In the genomic region with DNA sequence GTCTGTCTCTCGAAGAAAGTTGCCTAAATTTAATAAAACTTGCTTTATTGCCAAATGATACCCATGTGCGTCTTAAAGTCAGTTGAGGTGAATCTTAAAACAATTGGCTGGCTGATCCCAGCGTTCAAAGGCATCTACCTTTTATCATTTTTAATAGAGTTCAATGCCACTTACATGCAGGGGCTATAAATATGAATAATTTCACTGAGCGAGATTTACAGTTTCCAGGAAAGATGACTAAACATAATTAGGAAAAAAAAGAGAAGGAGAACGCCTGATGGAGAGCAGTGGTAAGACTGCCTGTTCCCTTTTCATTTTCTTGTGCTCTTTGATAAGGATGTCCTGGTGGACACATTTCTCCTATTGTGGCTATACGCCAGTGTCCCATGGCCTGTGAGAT, we compare ENCODE assay signal across 29 cellular contexts.
DNase-seq lines count a peak whose midpoint lies in the region; ATAC-seq, FAIRE-seq and TF ChIP-seq lines count a peak whose summit lies in the region.
"Had no signal": no experiment of that assay in that cellular context is flagged by ENCODE, and none has a peak within 500 bp of the region (broad histone marks: within the 10 kb centered on the region; RNA-seq: fewer than 3 reads in every experiment).

No MANE protein-coding gene starts in this region.

- TF ChIP-seq EP300 in K562 (IDR thresholded peaks at IDR 0.05; ENCODE audit: low read length), result no peak

- BruUV-seq in K562 (replicated peaks; lab: Mats Ljungman, UMichigan), result no TSS peak

- H2BK5ac ChIP-seq in mesenchymal stem cell (ENCODE audit: low read depth, low read length, poor library complexity, severe bottlenecking), result no peak overlapping the region

- TF ChIP-seq CTCF in AG10803 (conservative IDR thresholded peaks at IDR 0.05; ENCODE audit: low read length), result peak; percentile 14; the same call in 1 of the 2 replicates
- TF ChIP-seq CTCF in K562 (IDR thresholded peaks at IDR 0.05 in 2 of 3, conservative IDR thresholded peaks at IDR 0.05 in 1 of 3; ENCODE audit: insufficient read depth in 2 of 3, low read depth in 1 of 3, low read length in 3 of 3), result no peak

- H3K4me3 ChIP-seq in AG10803 (ENCODE audit: low read length), result no peak overlapping the region
- H3K4me3 ChIP-seq in K562, result no peak overlapping the region
- H3K4me3 ChIP-seq in mesenchymal stem cell (ENCODE audit: insufficient read depth in 1 of 2, low read depth in 1 of 2, low read length in 2 of 2), result no peak overlapping the region
- H3K4me3 ChIP-seq in MG63, result no peak overlapping the region
- H3K4me3 ChIP-seq: BLaER1, HAP-1, PC-9, SJCRH30 had no signal

- H3K18ac ChIP-seq in mesenchymal stem cell (ENCODE audit: low read depth in 1 of 2, low read length in 2 of 2), result no peak overlapping the region

- POLR2A ChIA-PET in K562 (lab: Yijun Ruan, JAX), result no interaction called here

- H2AFZ ChIP-seq in K562 (ENCODE audit: low read depth, low read length), result no peak overlapping the region
- H2AFZ ChIP-seq in mesenchymal stem cell (ENCODE audit: low read depth, low read length), result no peak overlapping the region
- H2AFZ ChIP-seq: PC-9 had no signal

- H3K27me3 ChIP-seq in K562 (ENCODE audit: control insufficient read depth in 2 of 2, insufficient read depth in 2 of 2, low read length in 2 of 2), result peaks cover 22 to 24% of the 10 kb centered on the region in 2 experiments
- H3K27me3 ChIP-seq in mesenchymal stem cell (ENCODE audit: control insufficient read depth in 1 of 2, insufficient read depth in 1 of 2, low read length in 2 of 2), result no peaks in the 10 kb centered on the region
- no peaks in the 10 kb centered on the region; the same call in 1 of the 2 replicates for H3K27me3 ChIP-seq in MG63
- H3K27me3 ChIP-seq: BLaER1, SJCRH30 had no signal

- no peaks in the 10 kb centered on the region for H3K79me1 ChIP-seq in mesenchymal stem cell (replicated peaks; ENCODE audit: low read length, poor library complexity, severe bottlenecking)

- H2BK120ac ChIP-seq in mesenchymal stem cell (ENCODE audit: low read depth, low read length), result no peak overlapping the region

- no peaks in the 10 kb centered on the region for H3K9me1 ChIP-seq in K562 (ENCODE audit: control insufficient read depth, insufficient read depth, low read length)

- ATAC-seq in K562 (no peak), HG02623 (IDR thresholded peaks at IDR 0.05; ENCODE audit: unreplicated experiment) (no peak), HG03460 (IDR thresholded peaks at IDR 0.05; ENCODE audit: unreplicated experiment) (no peak)
- ATAC-seq: Right ventricle myocardium inferior, T-cell had no signal

- no peak overlapping the region for H3K23ac ChIP-seq in mesenchymal stem cell (ENCODE audit: low read length in 2 of 2)

- H4K20me1 ChIP-seq in K562 (replicated peaks; ENCODE audit: control insufficient read depth, insufficient read depth, low read length), result no peaks in the 10 kb centered on the region
- H4K20me1 ChIP-seq: BLaER1 had no signal

- no peaks in the 10 kb centered on the region; the same call in 1 of the 2 replicates for H3K9me3 ChIP-seq in K562 (replicated peaks; ENCODE audit: control insufficient read depth, insufficient read depth, low read depth, low read length)
- H3K9me3 ChIP-seq in mesenchymal stem cell (ENCODE audit: control insufficient read depth, low read length), result peaks cover 11% of the 10 kb centered on the region
- 0 out of 2 replicates have a peak, but pooled peaks cover under 1% of the 10 kb centered on the region for H3K9me3 ChIP-seq in MG63
- H3K9me3 ChIP-seq: HAP-1, SJCRH30 had no signal

- H3K36me3 ChIP-seq in K562 (ENCODE audit: control insufficient read depth, insufficient read depth, low read length) (no peaks in the 10 kb centered on the region), mesenchymal stem cell (ENCODE audit: control insufficient read depth in 1 of 2, insufficient read depth in 2 of 2, low read depth in 1 of 2, low read length in 2 of 2) (no peaks in the 10 kb centered on the region), MG63 (no peaks in the 10 kb centered on the region)
- H3K36me3 ChIP-seq: BLaER1, HAP-1, SJCRH30 had no signal

- H3K27ac ChIP-seq in K562 (ENCODE audit: extremely low read depth, low read depth, low read length), result no peak overlapping the region
- no peak overlapping the region for H3K27ac ChIP-seq in mesenchymal stem cell (ENCODE audit: low read length, poor library complexity, severe bottlenecking)
- H3K27ac ChIP-seq: BLaER1, HL-60, PC-9, SJCRH30 had no signal

- no peak overlapping the region for H2BK15ac ChIP-seq in mesenchymal stem cell (ENCODE audit: low read depth, poor library complexity, severe bottlenecking)

- intact Hi-C loops in K562 (cut with micrococcal nuclease), result no loop called here

- H2AK5ac ChIP-seq in mesenchymal stem cell (ENCODE audit: low read length, severe bottlenecking), result no peak overlapping the region

- no peak overlapping the region for H4K91ac ChIP-seq in mesenchymal stem cell (ENCODE audit: low read length)

- no peak for FAIRE-seq in K562 (lab: Jason Lieb, UNC)

- DNase-seq in AG10803 (ENCODE audit: low read depth) (no peak), MV-4-11 (lab: John Stamatoyannopoulos, UW) (peak; percentile 11), K562 (ENCODE audit: extremely low read depth in 1 of 4, low spot score in 3 of 4) (peak in 1 of 4 experiments; percentile 7), mesenchymal stem cell (no peak), MG63 (no peak), NCI-H1048 (lab: John Stamatoyannopoulos, UW) (no peak)
- DNase-seq: CD4-positive, CD25-positive, alpha-beta regulatory T cell; DMS153; GOT3; HFFc6; Karpas-422; NCI-H1092; NCI-H1436; NCI-H187; NCI-H2081 treated with DMSO at 0.1 percent for 48 hours; NCI-H2171; NCI-H446; NCI-H524 treated with DMSO at 0.1 percent for 48 hours; NCI-H82; NK-92 treated with Interleukin-12 subunit alpha and Interleukin-12 subunit beta, amount 100 ng/mL, for 24 hours; PC-9; SJCRH30; T-cell had no signal

- no peak for TF ChIP-seq POLR2A in K562 (conservative IDR thresholded peaks at IDR 0.05)

- H3K4me2 ChIP-seq in K562 (ENCODE audit: insufficient read depth, low read length), result no peak overlapping the region
- H3K4me2 ChIP-seq in mesenchymal stem cell (ENCODE audit: low read length, poor library complexity, severe bottlenecking), result no peak overlapping the region
- H3K4me2 ChIP-seq: BLaER1, PC-9 had no signal

- in situ Hi-C loops in K562 (cut with MboI), result loop anchor here (10.0 kb wide), 1 partner anchor 312 kb away; no protein-coding TSS in a partner anchor

- H3K4me1 ChIP-seq in K562 (replicated peaks in 1 of 2; ENCODE audit: control insufficient read depth in 2 of 2, insufficient read depth in 2 of 2, low read length in 2 of 2), result no peaks in the 10 kb centered on the region
- peaks cover 3% of the 10 kb centered on the region for H3K4me1 ChIP-seq in mesenchymal stem cell (ENCODE audit: control insufficient read depth, insufficient read depth, low read depth, low read length)
- H3K4me1 ChIP-seq: BLaER1, HAP-1, SJCRH30 had no signal

- H3K79me2 ChIP-seq in K562 (ENCODE audit: control insufficient read depth, insufficient read depth, low read length), result no peaks in the 10 kb centered on the region

- H3K4ac ChIP-seq in mesenchymal stem cell (ENCODE audit: low read depth in 1 of 2, low read length in 2 of 2), result no peak overlapping the region

- 2% methylated on average over 6 of the region's 6 CpGs for WGBS in K562 (ENCODE audit: insufficient coverage, low coverage, missing lambda C conversion rate)
- WGBS in mesenchymal stem cell, result 91% methylated on average over 5 of the region's 6 CpGs

- TF ChIP-seq RAD21 in K562 (CRISPR knock-in tag; conservative IDR thresholded peaks at IDR 0.05 in 1 of 2, IDR thresholded peaks at IDR 0.05 in 1 of 2), result no peak

- no peak overlapping the region for H3K9ac ChIP-seq in K562 (ENCODE audit: insufficient read depth in 1 of 2, low read depth in 2 of 2, low read length in 2 of 2)
- peak overlapping the region; percentile 21 for H3K9ac ChIP-seq in mesenchymal stem cell (ENCODE audit: low read length)
- H3K9ac ChIP-seq: BLaER1 had no signal

- CTCF ChIA-PET in K562 (lab: Yijun Ruan, JAX; ENCODE audit: low intra/inter-chr PET ratio), result no interaction called here

- H2BK12ac ChIP-seq in mesenchymal stem cell (ENCODE audit: low read length in 2 of 2), result no peak overlapping the region

- no peak overlapping the region for H4K8ac ChIP-seq in mesenchymal stem cell (ENCODE audit: low read length)

- no peak overlapping the region for H3K14ac ChIP-seq in mesenchymal stem cell (ENCODE audit: low read length in 2 of 2)

TF ChIP-seq in K562, 482 proteins besides CTCF, POLR2A, EP300 and RAD21:
- TF ChIP-seq XRCC5 (IDR thresholded peaks at IDR 0.05; ENCODE audit: low read depth, low read length), result no peak
- TF ChIP-seq FOSL1 (tag; conservative IDR thresholded peaks at IDR 0.05), result 0 out of 2 replicates have a peak, but pooled peaks have one; percentile 33
- no peak for TF ChIP-seq RB1 (IDR thresholded peaks at IDR 0.05; ENCODE audit: low read depth)
- TF ChIP-seq, protein P1, sequence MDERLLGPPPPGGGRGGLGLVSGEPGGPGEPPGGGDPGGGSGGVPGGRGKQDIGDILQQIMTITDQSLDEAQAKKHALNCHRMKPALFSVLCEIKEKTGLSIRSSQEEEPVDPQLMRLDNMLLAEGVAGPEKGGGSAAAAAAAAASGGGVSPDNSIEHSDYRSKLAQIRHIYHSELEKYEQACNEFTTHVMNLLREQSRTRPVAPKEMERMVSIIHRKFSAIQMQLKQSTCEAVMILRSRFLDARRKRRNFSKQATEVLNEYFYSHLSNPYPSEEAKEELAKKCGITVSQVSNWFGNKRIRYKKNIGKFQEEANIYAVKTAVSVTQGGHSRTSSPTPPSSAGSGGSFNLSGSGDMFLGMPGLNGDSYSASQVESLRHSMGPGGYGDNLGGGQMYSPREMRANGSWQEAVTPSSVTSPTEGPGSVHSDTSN (CRISPR knock-in tag; IDR thresholded peaks at IDR 0.05; ENCODE audit: low read depth), result no peak
- TF ChIP-seq, protein P1 (tag; conservative IDR thresholded peaks at IDR 0.05; ENCODE audit: low read depth), result peak; percentile 40
- TF ChIP-seq MEIS2 (IDR thresholded peaks at IDR 0.05; ENCODE audit: partially characterized antibody), result peak; percentile 62
